In the genomic region with DNA sequence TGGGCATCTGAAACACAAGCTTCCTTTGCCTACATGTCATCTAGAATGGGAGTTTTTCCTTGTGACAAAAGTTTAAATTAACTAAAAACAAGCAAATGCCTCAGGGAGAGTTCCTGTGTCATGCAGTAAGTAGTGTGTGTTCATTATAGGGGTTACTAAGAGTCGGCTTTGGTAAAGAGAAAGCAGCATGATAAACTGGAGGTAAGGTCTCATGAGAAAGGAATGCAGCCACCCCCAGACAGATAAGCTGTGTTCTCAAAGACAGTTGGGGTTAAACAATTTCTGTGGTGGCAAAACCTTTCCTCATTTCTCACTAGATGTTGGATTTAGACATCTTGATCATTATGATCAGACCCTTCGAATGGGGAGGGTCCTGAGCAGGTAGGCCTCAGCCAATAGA, we compare ENCODE assay signal across 9 cellular contexts.
A peak's percentile ranks its signal among the peaks of the same experiment; 100 is the strongest.
DNase-seq lines count a peak whose midpoint lies in the region; ATAC-seq and TF ChIP-seq lines count a peak whose summit lies in the region.
"Had no signal": no experiment of that assay in that cellular context is flagged by ENCODE, and none has a peak within 500 bp of the region (broad histone marks: within the 10 kb centered on the region; RNA-seq: fewer than 3 reads in every experiment).

No MANE protein-coding gene starts in this region.

- H3K36me3 ChIP-seq in NT2/D1 (ENCODE audit: insufficient read depth, insufficient read length, low read length) = peaks cover 60% of the 10 kb centered on the region

- no TSS peak for BruUV-seq in Calu3 (replicated peaks; lab: Mats Ljungman, UMichigan)

- H3K4me3 ChIP-seq in NT2/D1 (ENCODE audit: insufficient read length, low read depth) (no peak overlapping the region), dorsolateral prefrontal cortex (no peak overlapping the region)

- CTCF ChIA-PET in Calu3 (lab: Charles Lee) = interaction anchor here (0.6 to 1.3 kb wide), 6 partner anchors 20 to 408 kb away, joined by 3 to 6 read pairs (median 4); no protein-coding TSS in a partner anchor

- H3K36me3 Mint-ChIP-seq in Calu3 (ENCODE audit: insufficient read depth, unreplicated experiment) = peaks cover 41% of the 10 kb centered on the region
- peaks cover 0 to 48% (median 14%) of the 10 kb centered on the region in 3 donors for H3K36me3 Mint-ChIP-seq in naive thymus-derived CD8-positive, alpha-beta T cell

- TF ChIP-seq CTCF in Calu3 (IDR thresholded peaks at IDR 0.05; ENCODE audit: unreplicated experiment) (no peak), dorsolateral prefrontal cortex (IDR thresholded peaks at IDR 0.05 in 54 of 56, conservative IDR thresholded peaks at IDR 0.05 in 2 of 56; ENCODE audit: low read depth in 1 of 56, partially characterized antibody in 56 of 56) (no peak), GM10266 (IDR thresholded peaks at IDR 0.05; ENCODE audit: control insufficient read depth, insufficient read depth, low read depth, missing control alignments) (no peak)

- no peak for ATAC-seq in naive thymus-derived CD8-positive, alpha-beta T cell
- ATAC-seq in HG02623 (IDR thresholded peaks at IDR 0.05; ENCODE audit: unreplicated experiment) = no peak
- ATAC-seq in GM21717 (IDR thresholded peaks at IDR 0.05; ENCODE audit: unreplicated experiment) = no peak

- DNase-seq in Calu3 (peak; percentile 45), NT2/D1 (ENCODE audit: low read depth, low spot score) (peak; percentile 42), dorsolateral prefrontal cortex (no peak), GM10266 (ENCODE audit: extremely low spot score) (no peak), NCI-H82 treated with DMSO at 0.1 percent for 48 hours (lab: John Stamatoyannopoulos, UW; ENCODE audit: unreplicated experiment) (no peak)
- no peak for DNase-seq in naive thymus-derived CD8-positive, alpha-beta T cell
- DNase-seq: NCI-H1694 had no signal

- no peaks in the 10 kb centered on the region for H3K9me3 Mint-ChIP-seq in Calu3 (ENCODE audit: low read depth, unreplicated experiment)
- H3K9me3 Mint-ChIP-seq in naive thymus-derived CD8-positive, alpha-beta T cell = no peaks in the 10 kb centered on the region

- intact Hi-C loops in Calu3 (cut with micrococcal nuclease; ENCODE audit: unreplicated experiment) = loop anchor here (2.0 kb wide), 1 partner anchor 126 kb away; no protein-coding TSS in a partner anchor
- intact Hi-C loops in dorsolateral prefrontal cortex (cut with DNase I) = loop anchor here in 1 of 2 donors (5.0 kb wide), 1 partner anchor 50 kb away; no protein-coding TSS in a partner anchor

- H3K9ac ChIP-seq in NT2/D1 (ENCODE audit: insufficient read length, low read depth) = no peak overlapping the region

- H3K4me3 Mint-ChIP-seq in Calu3 (ENCODE audit: low read depth, unreplicated experiment) = peak overlapping the region; percentile 53
- H3K4me3 Mint-ChIP-seq in naive thymus-derived CD8-positive, alpha-beta T cell = peak overlapping the region in 8 of 10 donors; percentile 26 to 73 (median 54)

- H3K27me3 ChIP-seq in NT2/D1 (ENCODE audit: insufficient read depth, insufficient read length) (no peaks in the 10 kb centered on the region), dorsolateral prefrontal cortex (no peaks in the 10 kb centered on the region)

- POLR2A ChIA-PET in naive thymus-derived CD8-positive, alpha-beta T cell (lab: Charles Lee) = interaction anchor here (1.2 to 3.2 kb wide), 2 partner anchors 123 to 128 kb away, joined by 4 to 20 read pairs; partner anchors contain the start of gene MAP4K4

- H3K27me3 Mint-ChIP-seq in Calu3 (ENCODE audit: unreplicated experiment) = no peaks in the 10 kb centered on the region
- H3K27me3 Mint-ChIP-seq in naive thymus-derived CD8-positive, alpha-beta T cell = no peaks in the 10 kb centered on the region

- no peaks in the 10 kb centered on the region for H3K9me3 ChIP-seq in NT2/D1 (ENCODE audit: insufficient read depth, low read length)

- H3K27ac Mint-ChIP-seq in Calu3 (ENCODE audit: unreplicated experiment) = peak overlapping the region; percentile 63
- H3K27ac Mint-ChIP-seq in naive thymus-derived CD8-positive, alpha-beta T cell = peak overlapping the region in 6 of 10 donors; percentile 47 to 87 (median 60)

- peaks cover 8% of the 10 kb centered on the region for H3K4me1 ChIP-seq in NT2/D1 (ENCODE audit: insufficient read depth, insufficient read length)

- H3K4me1 Mint-ChIP-seq in Calu3 (ENCODE audit: low read depth, unreplicated experiment) = peaks cover 70% of the 10 kb centered on the region
- H3K4me1 Mint-ChIP-seq in naive thymus-derived CD8-positive, alpha-beta T cell = peaks cover 47 to 80% (median 79%) of the 10 kb centered on the region in 4 donors

- peak overlapping the region in 49 of 59 donors; percentile 5 to 97 (median 89) for H3K27ac ChIP-seq in dorsolateral prefrontal cortex

Comparison
In these comparisons a context has a peak if more than half of its experiments do, and no peak if none do; other contexts are left out.
1. DNase-seq: peak in Calu3 (single experiment) and NT2/D1 (single experiment); none in dorsolateral prefrontal cortex (0 of 10), naive thymus-derived CD8-positive, alpha-beta T cell (0 of 10), GM10266 (single experiment) and NCI-H82 treated with DMSO at 0.1 percent for 48 hours (single experiment).